Comparison of ENCODE assay signal across 1 cellular context in genomic region chr4:4289575-4289929, GRCh38.
TF ChIP-seq lines count a peak whose summit lies in the region.

No MANE protein-coding gene starts in this region.

TF ChIP-seq in H1, 55 proteins besides CTCF, POLR2A, EP300 and RAD21:
- 0 out of 4 replicates have a peak, but pooled peaks of 1 of the 2 experiments have one; percentile 10 for TF ChIP-seq HDAC2 (IDR thresholded peaks at IDR 0.05; ENCODE audit: borderline replicate concordance in 1 of 2, low read depth in 2 of 2, low read length in 2 of 2)
- TF ChIP-seq SIRT6 (IDR thresholded peaks at IDR 0.05; ENCODE audit: low read length): no peak
